ENCODE assay signal across 21 cellular contexts in genomic region chr15:73968461-73968860, GRCh38. TPM values are rescaled to one million over a fixed set of nuclear protein-coding genes. Genes with fewer than 3 reads are reported as not detected.
DNase-seq lines count a peak whose midpoint lies in the region; ATAC-seq and TF ChIP-seq lines count a peak whose summit lies in the region.
"Had no signal": no experiment of that assay in that cellular context is flagged by ENCODE, and none has a peak within 500 bp of the region (broad histone marks: within the 10 kb centered on the region; RNA-seq: fewer than 3 reads in every experiment).

No MANE protein-coding gene starts in this region.

- H3K27ac Mint-ChIP-seq in activated T-cell treated with anti-CD3 and anti-CD28 coated beads, Interleukin-2, amount 50 U/mL, for 24 hours, result peak overlapping the region; percentile 67
- peak overlapping the region; percentile 48 for H3K27ac Mint-ChIP-seq in CD4-positive, alpha-beta T cell
- H3K27ac Mint-ChIP-seq in T-cell, result peak overlapping the region; percentile 28 to 63
- peak overlapping the region in 6 of 9 donors; percentile 0 to 81 (median 36) for H3K27ac Mint-ChIP-seq in naive thymus-derived CD4-positive, alpha-beta T cell
- peak overlapping the region in 1 of 2 donors; percentile 57 for H3K27ac Mint-ChIP-seq in natural killer cell treated with Interleukin-12 subunit alpha and Interleukin-12 subunit beta and Interleukin-15 and Interleukin-18, amount 100 ng/mL, for 72 hours
- H3K27ac Mint-ChIP-seq: CD14-positive monocyte had no signal

- H3K27me3 Mint-ChIP-seq in activated T-cell treated with anti-CD3 and anti-CD28 coated beads, Interleukin-2, amount 50 U/mL, for 24 hours, result no peaks in the 10 kb centered on the region
- H3K27me3 Mint-ChIP-seq in CD4-positive, alpha-beta T cell, result no peaks in the 10 kb centered on the region
- no peaks in the 10 kb centered on the region for H3K27me3 Mint-ChIP-seq in T-cell
- H3K27me3 Mint-ChIP-seq in naive thymus-derived CD4-positive, alpha-beta T cell, result peaks cover 0 to 2% (median 0%) of the 10 kb centered on the region in 5 donors
- H3K27me3 Mint-ChIP-seq in natural killer cell treated with Interleukin-12 subunit alpha and Interleukin-12 subunit beta and Interleukin-15 and Interleukin-18, amount 100 ng/mL, for 72 hours, result peaks cover 0 to 6% of the 10 kb centered on the region in 2 donors
- H3K27me3 Mint-ChIP-seq: CD4-positive, alpha-beta memory T cell had no signal

- no peaks in the 10 kb centered on the region for H3K9me3 ChIP-seq in CD4-positive, alpha-beta T cell (ENCODE audit: control insufficient read depth, low read length)
- H3K9me3 ChIP-seq in naive thymus-derived CD4-positive, alpha-beta T cell (ENCODE audit: control insufficient read depth in 2 of 3, low read length in 3 of 3), result no peaks in the 10 kb centered on the region
- H3K9me3 ChIP-seq: A549, BE2C, Caco-2 had no signal

- intact Hi-C loops in CD4-positive, alpha-beta T cell (cut with DNase I, micrococcal nuclease), result no loop called here
- intact Hi-C loops in naive thymus-derived CD4-positive, alpha-beta T cell (cut with micrococcal nuclease), result no loop called here

- H3K4me3 ChIP-seq in naive thymus-derived CD4-positive, alpha-beta T cell (ENCODE audit: low read length), result no peak overlapping the region
- H3K4me3 ChIP-seq: A549; BLaER1 treated with 17β-estradiol and CSF1 and Interleukin-3, amounts not matched to agents 10 nM and 100 nM had no signal

- peaks cover 33% of the 10 kb centered on the region for H3K4me1 Mint-ChIP-seq in activated T-cell treated with anti-CD3 and anti-CD28 coated beads, Interleukin-2, amount 50 U/mL, for 24 hours (ENCODE audit: low read depth)
- peaks cover 41% of the 10 kb centered on the region for H3K4me1 Mint-ChIP-seq in CD4-positive, alpha-beta T cell (ENCODE audit: low read depth)
- H3K4me1 Mint-ChIP-seq in T-cell, result peaks cover 35 to 37% (median 36%) of the 10 kb centered on the region in 3 donors
- peaks cover 23 to 48% (median 40%) of the 10 kb centered on the region in 7 donors for H3K4me1 Mint-ChIP-seq in naive thymus-derived CD4-positive, alpha-beta T cell
- H3K4me1 Mint-ChIP-seq in natural killer cell treated with Interleukin-12 subunit alpha and Interleukin-12 subunit beta and Interleukin-15 and Interleukin-18, amount 100 ng/mL, for 72 hours (ENCODE audit: low read depth in 2 of 2), result peaks cover 19 to 24% of the 10 kb centered on the region in 2 donors

- H3K9me3 Mint-ChIP-seq in activated T-cell treated with anti-CD3 and anti-CD28 coated beads, Interleukin-2, amount 50 U/mL, for 24 hours, result no peaks in the 10 kb centered on the region
- H3K9me3 Mint-ChIP-seq in CD4-positive, alpha-beta T cell, result no peaks in the 10 kb centered on the region
- no peaks in the 10 kb centered on the region for H3K9me3 Mint-ChIP-seq in T-cell
- H3K9me3 Mint-ChIP-seq in naive thymus-derived CD4-positive, alpha-beta T cell, result peaks cover 0 to 1% (median 0%) of the 10 kb centered on the region in 11 donors
- no peaks in the 10 kb centered on the region for H3K9me3 Mint-ChIP-seq in natural killer cell treated with Interleukin-12 subunit alpha and Interleukin-12 subunit beta and Interleukin-15 and Interleukin-18, amount 100 ng/mL, for 72 hours
- H3K9me3 Mint-ChIP-seq: CD14-positive monocyte; CD4-positive, alpha-beta memory T cell had no signal

- POLR2A ChIA-PET in CD4-positive, alpha-beta T cell (lab: Charles Lee), result no interaction called here
- POLR2A ChIA-PET in T-cell (lab: Charles Lee), result no interaction called here
- POLR2A ChIA-PET in naive thymus-derived CD4-positive, alpha-beta T cell (lab: Charles Lee), result interaction anchor here (1.3 to 1.6 kb wide), 2 partner anchors 25 to 39 kb away, joined by 3 to 6 read pairs; partner anchors contain the start of genes PML and STOML1

- DNase-seq in activated T-cell treated with anti-CD3 and anti-CD28 coated beads, Interleukin-2, amount 50 U/mL, for 24 hours, result no peak
- DNase-seq in activated T-cell treated with anti-CD3 and anti-CD28 coated beads for 4 hours (no peak), T-cell (no peak)
- DNase-seq in CD4-positive, alpha-beta T cell, result no peak
- DNase-seq in naive thymus-derived CD4-positive, alpha-beta T cell, result no peak
- DNase-seq in natural killer cell treated with Interleukin-12 subunit alpha and Interleukin-12 subunit beta and Interleukin-15 and Interleukin-18, amount 100 ng/mL, for 72 hours (ENCODE audit: low spot score), result no peak
- DNase-seq: 8988T; ACHN; AML-193; BE2C; Caco-2; CD4-positive, alpha-beta memory T cell; DMS153; DND-41; GOT3; H7; HCEC 1CT had no signal

- H3K4me1 ChIP-seq in naive thymus-derived CD4-positive, alpha-beta T cell (ENCODE audit: control insufficient read depth in 2 of 2, insufficient read depth in 2 of 2, low read length in 2 of 2), result peaks cover 14 to 30% of the 10 kb centered on the region in 2 donors
- H3K4me1 ChIP-seq: Caco-2 had no signal

- CTCF ChIA-PET in CD4-positive, alpha-beta T cell (lab: Charles Lee), result no interaction called here
- CTCF ChIA-PET in T-cell (lab: Charles Lee), result interaction anchor here in 1 of 2 donors (0.6 to 1.0 kb wide), 3 partner anchors 17 to 40 kb away, joined by 3 to 4 read pairs (median 3); no protein-coding TSS in a partner anchor
- CTCF ChIA-PET in naive thymus-derived CD4-positive, alpha-beta T cell (lab: Charles Lee), result interaction anchor here (1.0 to 1.2 kb wide), 5 partner anchors 9 to 80 kb away, joined by 3 to 4 read pairs (median 3); no protein-coding TSS in a partner anchor

- H3K27ac ChIP-seq in CD4-positive, alpha-beta T cell (ENCODE audit: low read depth, low read length), result no peak overlapping the region
- no peak overlapping the region for H3K27ac ChIP-seq in naive thymus-derived CD4-positive, alpha-beta T cell (ENCODE audit: low read depth, low read length)
- H3K27ac ChIP-seq: A549; BLaER1 treated with 17β-estradiol and CSF1 and Interleukin-3, amounts not matched to agents 10 nM and 100 nM had no signal

- ATAC-seq in CD4-positive, alpha-beta T cell (ENCODE audit: poor library complexity), result no peak
- ATAC-seq in T-cell (replicated peaks in 1 of 4) (no peak), GM19324 (IDR thresholded peaks at IDR 0.05; ENCODE audit: low FRiP score, unreplicated experiment) (no peak)
- no peak for ATAC-seq in naive thymus-derived CD4-positive, alpha-beta T cell
- ATAC-seq in natural killer cell treated with Interleukin-12 subunit alpha and Interleukin-12 subunit beta and Interleukin-15 and Interleukin-18, amount 100 ng/mL, for 72 hours, result no peak
- ATAC-seq: A549 had no signal

- no peak overlapping the region for H3K4me3 Mint-ChIP-seq in activated T-cell treated with anti-CD3 and anti-CD28 coated beads, Interleukin-2, amount 50 U/mL, for 24 hours
- H3K4me3 Mint-ChIP-seq in CD4-positive, alpha-beta T cell, result no peak overlapping the region
- H3K4me3 Mint-ChIP-seq in T-cell, result no peak overlapping the region
- H3K4me3 Mint-ChIP-seq in naive thymus-derived CD4-positive, alpha-beta T cell, result peak overlapping the region in 3 of 10 donors; percentile 15 to 19 (median 18)
- H3K4me3 Mint-ChIP-seq in natural killer cell treated with Interleukin-12 subunit alpha and Interleukin-12 subunit beta and Interleukin-15 and Interleukin-18, amount 100 ng/mL, for 72 hours, result no peak overlapping the region
- H3K4me3 Mint-ChIP-seq: CD14-positive monocyte had no signal

- no peak for TF ChIP-seq CTCF in CD4-positive, alpha-beta T cell (IDR thresholded peaks at IDR 0.05)

- no peaks in the 10 kb centered on the region for H3K36me3 Mint-ChIP-seq in activated T-cell treated with anti-CD3 and anti-CD28 coated beads, Interleukin-2, amount 50 U/mL, for 24 hours (ENCODE audit: low read depth)
- no peaks in the 10 kb centered on the region for H3K36me3 Mint-ChIP-seq in CD4-positive, alpha-beta T cell (ENCODE audit: low read depth)
- no peaks in the 10 kb centered on the region for H3K36me3 Mint-ChIP-seq in T-cell
- H3K36me3 Mint-ChIP-seq in naive thymus-derived CD4-positive, alpha-beta T cell, result no peaks in the 10 kb centered on the region
- H3K36me3 Mint-ChIP-seq in natural killer cell treated with Interleukin-12 subunit alpha and Interleukin-12 subunit beta and Interleukin-15 and Interleukin-18, amount 100 ng/mL, for 72 hours, result no peaks in the 10 kb centered on the region
- H3K36me3 Mint-ChIP-seq: CD14-positive monocyte; CD4-positive, alpha-beta memory T cell had no signal

- H3K27me3 ChIP-seq in CD4-positive, alpha-beta T cell (ENCODE audit: control insufficient read depth, insufficient read depth, low read length), result no peaks in the 10 kb centered on the region
- no peaks in the 10 kb centered on the region for H3K27me3 ChIP-seq in naive thymus-derived CD4-positive, alpha-beta T cell (ENCODE audit: control insufficient read depth in 2 of 2, insufficient read depth in 2 of 2, low read length in 2 of 2)
- H3K27me3 ChIP-seq: BE2C had no signal

- no peaks in the 10 kb centered on the region for H3K36me3 ChIP-seq in naive thymus-derived CD4-positive, alpha-beta T cell (ENCODE audit: control insufficient read depth in 2 of 3, insufficient read depth in 3 of 3, low read length in 3 of 3)
- H3K36me3 ChIP-seq: BE2C; BLaER1 treated with 17β-estradiol and CSF1 and Interleukin-3, amounts not matched to agents 10 nM and 100 nM had no signal

RNA-seq across cellular contexts. Expression of gene STOML1, which starts 23.6 kb away (rescaled TPM):
- 1 to 10 TPM; 4.6 to 5.3 TPM for total RNA-seq in CD4-positive, alpha-beta T cell
- 10 to 100 TPM in 3 of 5 donors, 1 to 10 TPM in 2; 5.1 to 13.4 (median 12.0) TPM for total RNA-seq in T-cell
- 10 to 100 TPM in 3 of 5 experiments, 1 to 10 TPM in 2; 7.5 to 14.5 (median 12.3) TPM for total RNA-seq in naive thymus-derived CD4-positive, alpha-beta T cell
- polyA plus RNA-seq in naive thymus-derived CD4-positive, alpha-beta T cell, result 10 to 100 TPM; 18.7 to 21.3 TPM
- total RNA-seq in natural killer cell treated with Interleukin-12 subunit alpha and Interleukin-12 subunit beta and Interleukin-15 and Interleukin-18, amount 100 ng/mL, for 72 hours, result 10 to 100 TPM; 14.3 to 17.9 TPM

RNA-seq across cellular contexts. Expression of gene PML, which starts 26.1 kb away (rescaled TPM):
- total RNA-seq in CD4-positive, alpha-beta T cell, result 10 to 100 TPM; 39.2 to 42.9 TPM
- total RNA-seq in T-cell, result 10 to 100 TPM; 43.0 to 79.8 (median 60.7) TPM
- total RNA-seq in naive thymus-derived CD4-positive, alpha-beta T cell, result 100 to 1,000 TPM in 1 of 5 experiments, 10 to 100 TPM in 4; 42.1 to 113 (median 64.8) TPM
- polyA plus RNA-seq in naive thymus-derived CD4-positive, alpha-beta T cell, result 10 to 100 TPM; 18.1 to 34.3 TPM
- total RNA-seq in natural killer cell treated with Interleukin-12 subunit alpha and Interleukin-12 subunit beta and Interleukin-15 and Interleukin-18, amount 100 ng/mL, for 72 hours, result 10 to 100 TPM; 62.6 to 72.3 TPM

RNA-seq across cellular contexts. Expression of gene LOXL1, which starts 42.2 kb away (rescaled TPM):
- total RNA-seq in CD4-positive, alpha-beta T cell, result 1 to 10 TPM; 3.0 to 3.5 TPM
- 1 to 10 TPM; 1.4 to 4.8 (median 1.6) TPM for total RNA-seq in T-cell
- total RNA-seq in naive thymus-derived CD4-positive, alpha-beta T cell, result 1 to 10 TPM in 3 of 5 experiments, under 1 TPM in 2; 0.49 to 2.2 (median 1.0) TPM
- 1 to 10 TPM; 1.3 to 2.3 TPM for polyA plus RNA-seq in naive thymus-derived CD4-positive, alpha-beta T cell
- total RNA-seq in natural killer cell treated with Interleukin-12 subunit alpha and Interleukin-12 subunit beta and Interleukin-15 and Interleukin-18, amount 100 ng/mL, for 72 hours, result 1 to 10 TPM in 1 of 2 donors, under 1 TPM in 1; 0.36 to 4.3 TPM
